Comparison of ENCODE assay signal across 1 cellular context in genomic region chr6:35731736-35732532, GRCh38.
TF ChIP-seq lines count a peak whose summit lies in the region.

No MANE protein-coding gene starts in this region.

TF ChIP-seq in HepG2, 621 proteins besides CTCF, POLR2A, EP300 and RAD21 (continued from another document and continues in another):
- TF ChIP-seq, protein P1, sequence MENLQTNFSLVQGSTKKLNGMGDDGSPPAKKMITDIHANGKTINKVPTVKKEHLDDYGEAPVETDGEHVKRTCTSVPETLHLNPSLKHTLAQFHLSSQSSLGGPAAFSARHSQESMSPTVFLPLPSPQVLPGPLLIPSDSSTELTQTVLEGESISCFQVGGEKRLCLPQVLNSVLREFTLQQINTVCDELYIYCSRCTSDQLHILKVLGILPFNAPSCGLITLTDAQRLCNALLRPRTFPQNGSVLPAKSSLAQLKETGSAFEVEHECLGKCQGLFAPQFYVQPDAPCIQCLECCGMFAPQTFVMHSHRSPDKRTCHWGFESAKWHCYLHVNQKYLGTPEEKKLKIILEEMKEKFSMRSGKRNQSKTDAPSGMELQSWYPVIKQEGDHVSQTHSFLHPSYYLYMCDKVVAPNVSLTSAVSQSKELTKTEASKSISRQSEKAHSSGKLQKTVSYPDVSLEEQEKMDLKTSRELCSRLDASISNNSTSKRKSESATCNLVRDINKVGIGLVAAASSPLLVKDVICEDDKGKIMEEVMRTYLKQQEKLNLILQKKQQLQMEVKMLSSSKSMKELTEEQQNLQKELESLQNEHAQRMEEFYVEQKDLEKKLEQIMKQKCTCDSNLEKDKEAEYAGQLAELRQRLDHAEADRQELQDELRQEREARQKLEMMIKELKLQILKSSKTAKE (CRISPR knock-in tag; IDR thresholded peaks at IDR 0.05; ENCODE audit: borderline replicate concordance): peak; percentile 93
- TF ChIP-seq ZNF558 (CRISPR knock-in tag; IDR thresholded peaks at IDR 0.05; ENCODE audit: borderline replicate concordance) (peak; percentile 97; the same call in 1 of the 2 replicates), EZH2 (conservative IDR thresholded peaks at IDR 0.05; ENCODE audit: low read depth, low read length) (no peak), DDIT3 (CRISPR knock-in tag; IDR thresholded peaks at IDR 0.05) (no peak), ZNF597 (CRISPR knock-in tag; IDR thresholded peaks at IDR 0.05) (0 out of 2 replicates have a peak, but pooled peaks have one; percentile 65), ZNF225 (CRISPR knock-in tag; IDR thresholded peaks at IDR 0.05) (peak; percentile 83; the same call in 1 of the 2 replicates), U2AF1 (optimal IDR thresholded peaks at IDR 0.05; ENCODE audit: low read depth, low read length) (peak; percentile 32), HNF1B (CRISPR knock-in tag; IDR thresholded peaks at IDR 0.05) (peak; percentile 63), NFIC (IDR thresholded peaks at IDR 0.05; ENCODE audit: low read length) (no peak), IRF9 (CRISPR knock-in tag; IDR thresholded peaks at IDR 0.05; ENCODE audit: borderline replicate concordance) (peak; percentile 91; the same call in 1 of the 2 replicates), ZNF235 (CRISPR knock-in tag; IDR thresholded peaks at IDR 0.05; ENCODE audit: borderline replicate concordance) (no peak), ZNF546 (CRISPR knock-in tag; conservative IDR thresholded peaks at IDR 0.05) (peak; percentile 30; the same call in 1 of the 2 replicates), ISX (CRISPR knock-in tag; conservative IDR thresholded peaks at IDR 0.05) (no peak), ZSCAN25 (CRISPR knock-in tag; IDR thresholded peaks at IDR 0.05) (peak; percentile 29; the same call in 1 of the 2 replicates), STAG1 (CRISPR knock-in tag; IDR thresholded peaks at IDR 0.05) (0 out of 2 replicates have a peak, but pooled peaks have one; percentile 3), ELF1 (CRISPR knock-in tag; IDR thresholded peaks at IDR 0.05) (no peak; the same call in 1 of the 2 replicates), MAFG (CRISPR knock-in tag; IDR thresholded peaks at IDR 0.05) (no peak), POGZ (CRISPR knock-in tag; IDR thresholded peaks at IDR 0.05) (peak; percentile 75; the same call in 1 of the 2 replicates), KLF12 (CRISPR knock-in tag; IDR thresholded peaks at IDR 0.05; ENCODE audit: borderline replicate concordance) (no peak; the same call in 1 of the 2 replicates), NKX3-1 (CRISPR knock-in tag; IDR thresholded peaks at IDR 0.05) (no peak; the same call in 1 of the 2 replicates), ZNF460 (CRISPR knock-in tag; IDR thresholded peaks at IDR 0.05; ENCODE audit: borderline replicate concordance) (peak; percentile 61; the same call in 1 of the 2 replicates), ZNF83 (CRISPR knock-in tag; IDR thresholded peaks at IDR 0.05; ENCODE audit: borderline replicate concordance) (0 out of 2 replicates have a peak, but pooled peaks have one; percentile 9), ZGPAT (CRISPR knock-in tag; IDR thresholded peaks at IDR 0.05) (peak; percentile 99), ZNF850 (CRISPR knock-in tag; conservative IDR thresholded peaks at IDR 0.05) (no peak), SPEN (CRISPR knock-in tag; IDR thresholded peaks at IDR 0.05; ENCODE audit: low read depth) (peak; percentile 88), PLSCR1 (CRISPR knock-in tag; IDR thresholded peaks at IDR 0.05; ENCODE audit: borderline replicate concordance) (0 out of 2 replicates have a peak, but pooled peaks have one; percentile 47), MTF1 (CRISPR knock-in tag; IDR thresholded peaks at IDR 0.05) (no peak), AHDC1 (CRISPR knock-in tag; IDR thresholded peaks at IDR 0.05; ENCODE audit: borderline replicate concordance) (peak; percentile 84), SIN3B (IDR thresholded peaks at IDR 0.05; ENCODE audit: low read length) (no peak)
- TF ChIP-seq, protein P2, sequence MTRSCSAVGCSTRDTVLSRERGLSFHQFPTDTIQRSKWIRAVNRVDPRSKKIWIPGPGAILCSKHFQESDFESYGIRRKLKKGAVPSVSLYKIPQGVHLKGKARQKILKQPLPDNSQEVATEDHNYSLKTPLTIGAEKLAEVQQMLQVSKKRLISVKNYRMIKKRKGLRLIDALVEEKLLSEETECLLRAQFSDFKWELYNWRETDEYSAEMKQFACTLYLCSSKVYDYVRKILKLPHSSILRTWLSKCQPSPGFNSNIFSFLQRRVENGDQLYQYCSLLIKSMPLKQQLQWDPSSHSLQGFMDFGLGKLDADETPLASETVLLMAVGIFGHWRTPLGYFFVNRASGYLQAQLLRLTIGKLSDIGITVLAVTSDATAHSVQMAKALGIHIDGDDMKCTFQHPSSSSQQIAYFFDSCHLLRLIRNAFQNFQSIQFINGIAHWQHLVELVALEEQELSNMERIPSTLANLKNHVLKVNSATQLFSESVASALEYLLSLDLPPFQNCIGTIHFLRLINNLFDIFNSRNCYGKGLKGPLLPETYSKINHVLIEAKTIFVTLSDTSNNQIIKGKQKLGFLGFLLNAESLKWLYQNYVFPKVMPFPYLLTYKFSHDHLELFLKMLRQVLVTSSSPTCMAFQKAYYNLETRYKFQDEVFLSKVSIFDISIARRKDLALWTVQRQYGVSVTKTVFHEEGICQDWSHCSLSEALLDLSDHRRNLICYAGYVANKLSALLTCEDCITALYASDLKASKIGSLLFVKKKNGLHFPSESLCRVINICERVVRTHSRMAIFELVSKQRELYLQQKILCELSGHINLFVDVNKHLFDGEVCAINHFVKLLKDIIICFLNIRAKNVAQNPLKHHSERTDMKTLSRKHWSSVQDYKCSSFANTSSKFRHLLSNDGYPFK (CRISPR knock-in tag; IDR thresholded peaks at IDR 0.05; ENCODE audit: borderline replicate concordance): peak; percentile 78; the same call in 1 of the 2 replicates
- TF ChIP-seq, protein P3, sequence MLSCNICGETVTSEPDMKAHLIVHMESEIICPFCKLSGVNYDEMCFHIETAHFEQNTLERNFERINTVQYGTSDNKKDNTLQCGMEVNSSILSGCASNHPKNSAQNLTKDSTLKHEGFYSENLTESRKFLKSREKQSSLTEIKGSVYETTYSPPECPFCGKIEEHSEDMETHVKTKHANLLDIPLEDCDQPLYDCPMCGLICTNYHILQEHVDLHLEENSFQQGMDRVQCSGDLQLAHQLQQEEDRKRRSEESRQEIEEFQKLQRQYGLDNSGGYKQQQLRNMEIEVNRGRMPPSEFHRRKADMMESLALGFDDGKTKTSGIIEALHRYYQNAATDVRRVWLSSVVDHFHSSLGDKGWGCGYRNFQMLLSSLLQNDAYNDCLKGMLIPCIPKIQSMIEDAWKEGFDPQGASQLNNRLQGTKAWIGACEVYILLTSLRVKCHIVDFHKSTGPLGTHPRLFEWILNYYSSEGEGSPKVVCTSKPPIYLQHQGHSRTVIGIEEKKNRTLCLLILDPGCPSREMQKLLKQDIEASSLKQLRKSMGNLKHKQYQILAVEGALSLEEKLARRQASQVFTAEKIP (CRISPR knock-in tag; IDR thresholded peaks at IDR 0.05; ENCODE audit: borderline replicate concordance): no peak
- TF ChIP-seq, protein P4, sequence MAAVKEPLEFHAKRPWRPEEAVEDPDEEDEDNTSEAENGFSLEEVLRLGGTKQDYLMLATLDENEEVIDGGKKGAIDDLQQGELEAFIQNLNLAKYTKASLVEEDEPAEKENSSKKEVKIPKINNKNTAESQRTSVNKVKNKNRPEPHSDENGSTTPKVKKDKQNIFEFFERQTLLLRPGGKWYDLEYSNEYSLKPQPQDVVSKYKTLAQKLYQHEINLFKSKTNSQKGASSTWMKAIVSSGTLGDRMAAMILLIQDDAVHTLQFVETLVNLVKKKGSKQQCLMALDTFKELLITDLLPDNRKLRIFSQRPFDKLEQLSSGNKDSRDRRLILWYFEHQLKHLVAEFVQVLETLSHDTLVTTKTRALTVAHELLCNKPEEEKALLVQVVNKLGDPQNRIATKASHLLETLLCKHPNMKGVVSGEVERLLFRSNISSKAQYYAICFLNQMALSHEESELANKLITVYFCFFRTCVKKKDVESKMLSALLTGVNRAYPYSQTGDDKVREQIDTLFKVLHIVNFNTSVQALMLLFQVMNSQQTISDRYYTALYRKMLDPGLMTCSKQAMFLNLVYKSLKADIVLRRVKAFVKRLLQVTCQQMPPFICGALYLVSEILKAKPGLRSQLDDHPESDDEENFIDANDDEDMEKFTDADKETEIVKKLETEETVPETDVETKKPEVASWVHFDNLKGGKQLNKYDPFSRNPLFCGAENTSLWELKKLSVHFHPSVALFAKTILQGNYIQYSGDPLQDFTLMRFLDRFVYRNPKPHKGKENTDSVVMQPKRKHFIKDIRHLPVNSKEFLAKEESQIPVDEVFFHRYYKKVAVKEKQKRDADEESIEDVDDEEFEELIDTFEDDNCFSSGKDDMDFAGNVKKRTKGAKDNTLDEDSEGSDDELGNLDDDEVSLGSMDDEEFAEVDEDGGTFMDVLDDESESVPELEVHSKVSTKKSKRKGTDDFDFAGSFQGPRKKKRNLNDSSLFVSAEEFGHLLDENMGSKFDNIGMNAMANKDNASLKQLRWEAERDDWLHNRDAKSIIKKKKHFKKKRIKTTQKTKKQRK (IDR thresholded peaks at IDR 0.05; ENCODE audit: low read length): no peak
